In genomic region chr12:45743247-45743646, GRCh38 we compare ENCODE assay signal across 16 cellular contexts. TPM values are rescaled to one million over a fixed set of nuclear protein-coding genes. Genes with fewer than 3 reads are reported as not detected.
DNase-seq lines count a peak whose midpoint lies in the region; ATAC-seq and TF ChIP-seq lines count a peak whose summit lies in the region.
"Had no signal": no experiment of that assay in that cellular context is flagged by ENCODE, and none has a peak within 500 bp of the region (broad histone marks: within the 10 kb centered on the region; RNA-seq: fewer than 3 reads in every experiment).

No MANE protein-coding gene starts in this region.

- peak overlapping the region; percentile 41 for H3K27ac ChIP-seq in 22Rv1
- peak overlapping the region; percentile 91 for H3K27ac ChIP-seq in C4-2B
- H3K27ac ChIP-seq in VCaP = peak overlapping the region; percentile 74
- H3K27ac ChIP-seq: BLaER1 treated with 17β-estradiol and CSF1 and Interleukin-3, amounts not matched to agents 10 nM and 100 nM; GM23248; SJSA1 had no signal

- H3K27me3 Mint-ChIP-seq in Calu3 (ENCODE audit: unreplicated experiment) = no peaks in the 10 kb centered on the region

- H3K36me3 Mint-ChIP-seq in Calu3 (ENCODE audit: insufficient read depth, unreplicated experiment) = no peaks in the 10 kb centered on the region

- DNase-seq in left colon (no peak), Calu3 (no peak), posterior vena cava (ENCODE audit: low spot score) (no peak)
- DNase-seq: Caco-2, GM23248, NCI-H1092 treated with DMSO at 0.1 percent for 48 hours, NCI-H1694, NCI-H345, NCI-H526 treated with DMSO at 0.1 percent for 48 hours had no signal

- CTCF ChIA-PET in Calu3 (lab: Charles Lee) = no interaction called here

- no peaks in the 10 kb centered on the region for H3K9me3 Mint-ChIP-seq in Calu3 (ENCODE audit: low read depth, unreplicated experiment)

- ATAC-seq in left colon (peak; percentile 63), GM18909 (IDR thresholded peaks at IDR 0.05; ENCODE audit: poor library complexity, unreplicated experiment) (no peak)
- ATAC-seq: HCT116 had no signal

- H3K4me3 Mint-ChIP-seq in Calu3 (ENCODE audit: low read depth, unreplicated experiment) = no peak overlapping the region

- no TSS peak for BruUV-seq in Calu3 (replicated peaks; lab: Mats Ljungman, UMichigan)

- intact Hi-C loops in left colon (cut with DNase I, micrococcal nuclease) = no loop called here
- intact Hi-C loops in Calu3 (cut with micrococcal nuclease; ENCODE audit: unreplicated experiment) = no loop called here
- intact Hi-C loops in posterior vena cava (cut with DNase I) = loop anchor here in 1 of 2 donors (10.0 kb wide), 1 partner anchor 198 kb away; no protein-coding TSS in a partner anchor

- H3K4me1 Mint-ChIP-seq in Calu3 (ENCODE audit: low read depth, unreplicated experiment) = no peaks in the 10 kb centered on the region

- TF ChIP-seq CTCF in 22Rv1 (IDR thresholded peaks at IDR 0.05) = no peak
- TF ChIP-seq CTCF in C4-2B (conservative IDR thresholded peaks at IDR 0.05) = peak; percentile 22
- TF ChIP-seq CTCF in VCaP (conservative IDR thresholded peaks at IDR 0.05) = no peak; the same call in 1 of the 2 replicates
- TF ChIP-seq CTCF in Calu3 (IDR thresholded peaks at IDR 0.05; ENCODE audit: unreplicated experiment) = no peak

- H3K27ac Mint-ChIP-seq in Calu3 (ENCODE audit: unreplicated experiment) = no peak overlapping the region

RNA-seq across cellular contexts. Expression of gene ARID2, which starts 13.7 kb away (rescaled TPM):
- total RNA-seq in left colon = 10 to 100 TPM; 31.0 to 32.0 TPM
- total RNA-seq in Calu3 (2022) = 17.5 and 22.9 TPM in 2 replicates
- total RNA-seq in posterior vena cava = 10 to 100 TPM; 26.6 to 27.8 TPM

Comparison
In these comparisons a context has a peak if more than half of its experiments do, and no peak if none do; other contexts are left out.
1. H3K27ac ChIP-seq: peak in every context shown above with its lines; median percentile 91 in C4-2B; 74 in VCaP; 41 in 22Rv1.